Comparison of ENCODE assay signal across 1 cellular context in genomic region chr4:73844352-73844751, GRCh38.
A peak's percentile ranks its signal among the peaks of the same experiment; 100 is the strongest.
TF ChIP-seq lines count a peak whose summit lies in the region.

No MANE protein-coding gene starts in this region.

TF ChIP-seq in K562, 482 proteins besides CTCF, POLR2A, EP300 and RAD21:
- TF ChIP-seq MAFG (tag; conservative IDR thresholded peaks at IDR 0.05) (0 out of 2 replicates have a peak, but pooled peaks have one; percentile 15), BRD4 (IDR thresholded peaks at IDR 0.05) (no peak), BACH1 (tag; IDR thresholded peaks at IDR 0.05) (0 out of 2 replicates have a peak, but pooled peaks have one; percentile 20), SOX6 (IDR thresholded peaks at IDR 0.05) (peak; percentile 82), C11orf30 (IDR thresholded peaks at IDR 0.05; ENCODE audit: low read depth) (peak; percentile 29; the same call in 1 of the 2 replicates), MTA1 (IDR thresholded peaks at IDR 0.05; ENCODE audit: borderline replicate concordance) (no peak), NFXL1 (CRISPR knock-in tag; IDR thresholded peaks at IDR 0.05) (no peak), BMI1 (IDR thresholded peaks at IDR 0.05; ENCODE audit: low read length) (no peak), FOSL1 (tag; conservative IDR thresholded peaks at IDR 0.05) (peak; percentile 43; the same call in 1 of the 2 replicates)
